Comparison of ENCODE assay signal across 1 cellular context in genomic region chr17:82053556-82054263, GRCh38.
TF ChIP-seq lines count a peak whose summit lies in the region.

No MANE protein-coding gene starts in this region.

TF ChIP-seq in HCT116, 20 proteins besides CTCF, POLR2A, EP300 and RAD21 (continued from another document):
- TF ChIP-seq SRF (IDR thresholded peaks at IDR 0.05; ENCODE audit: low read depth) (no peak), SIN3A (IDR thresholded peaks at IDR 0.05; ENCODE audit: low read depth) (no peak)
